In the genomic region with DNA sequence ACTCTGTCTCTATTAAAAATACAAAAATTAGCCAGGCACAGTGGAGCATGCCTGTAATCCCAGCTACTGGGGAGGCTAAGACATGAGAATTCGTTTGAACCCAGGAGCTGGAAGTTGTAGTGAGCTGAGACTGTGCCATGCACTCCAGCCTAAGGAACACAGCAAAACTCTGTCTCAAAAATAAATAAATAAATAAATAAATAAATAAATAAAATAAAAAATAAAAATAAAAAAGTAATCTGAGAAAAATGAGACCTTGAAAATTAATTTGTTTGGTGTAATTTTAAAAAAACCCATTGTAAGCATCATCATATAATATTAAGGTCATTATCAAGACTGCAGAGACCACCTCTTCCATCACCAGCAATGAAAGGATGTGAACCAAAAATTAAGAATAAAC, we compare ENCODE assay signal across 30 cellular contexts.
"Had no signal": no experiment of that assay in that cellular context is flagged by ENCODE, and none has a peak within 500 bp of the region (broad histone marks: within the 10 kb centered on the region; RNA-seq: fewer than 3 reads in every experiment).

No MANE protein-coding gene starts in this region.

- H3K27me3 Mint-ChIP-seq: naive thymus-derived CD4-positive, alpha-beta T cell; progenitor cell of endocrine pancreas; stimulated activated naive B cell treated with anti-CD40 and anti-IgM and Interleukin-4, amounts not matched to agents 10 μg/mL and 1 μg/mL and 100 μg/mL, for 72 hours; stimulated activated naive CD8-positive, alpha-beta T cell treated with anti-CD3 and anti-CD28 coated beads, Interleukin-15, Interleukin-2, amounts not matched to agents 100 ng/mL and 50 ng/mL, for 24 hours had no signal

- H3K4me1 ChIP-seq: parathyroid adenoma, psoas muscle, right lobe of liver, sigmoid colon, spleen, stomach, thyroid gland, tibial nerve, upper lobe of left lung, vagina had no signal

- H3K9me3 ChIP-seq: ovary, psoas muscle, right lobe of liver, sigmoid colon, spleen, stomach, thoracic aorta, thyroid gland, tibial nerve, upper lobe of left lung, vagina had no signal

- DNase-seq: naive thymus-derived CD4-positive, alpha-beta T cell; natural killer cell; occipital lobe; ovary; posterior cingulate gyrus; psoas muscle; right cardiac atrium; right lobe of liver; sigmoid colon; small intestine; spleen; stimulated activated CD4-positive, alpha-beta T cell treated with anti-CD3 and anti-CD28 coated beads, Interleukin-12 subunit alpha, Interleukin-12 subunit beta, amount 100 ng/mL, for 4 hours; stimulated activated CD4-positive, alpha-beta T cell treated with anti-CD3 and anti-CD28 coated beads, Interleukin-1b, Interleukin-23, amount 100 ng/mL, for 48 hours; stimulated activated CD4-positive, alpha-beta T cell treated with anti-CD3 and anti-CD28 coated beads, Interleukin-4, amount 100 ng/mL, for 1 hour; stimulated activated naive B cell treated with anti-CD40 and anti-IgM and Interleukin-4, amounts not matched to agents 10 μg/mL and 1 μg/mL and 100 μg/mL, for 72 hours; stimulated activated naive CD4-positive, alpha-beta T cell treated with Interleukin-2 at 50 U/mL for 16 hours; stomach; thyroid gland; trophoblast cell; upper lobe of left lung had no signal

- H3K27ac Mint-ChIP-seq: naive thymus-derived CD4-positive, alpha-beta T cell; natural killer cell; nephron; neural progenitor cell; progenitor cell of endocrine pancreas; stimulated activated effector memory CD8-positive, alpha-beta T cell treated with anti-CD3 and anti-CD28 coated beads, Interleukin-12 subunit alpha, Interleukin-12 subunit beta, amount 100 ng/mL, for 72 hours; stimulated activated naive B cell treated with anti-CD40 and anti-IgM and Interleukin-4, amounts not matched to agents 10 μg/mL and 1 μg/mL and 100 μg/mL, for 72 hours; stimulated activated naive CD8-positive, alpha-beta T cell treated with anti-CD3 and anti-CD28 coated beads, Interleukin-15, Interleukin-2, amounts not matched to agents 100 ng/mL and 50 ng/mL, for 24 hours had no signal

- H3K4me3 Mint-ChIP-seq: naive thymus-derived CD4-positive, alpha-beta T cell; natural killer cell; nephron; neural progenitor cell; stimulated activated effector memory CD8-positive, alpha-beta T cell treated with anti-CD3 and anti-CD28 coated beads, Interleukin-12 subunit alpha, Interleukin-12 subunit beta, amount 100 ng/mL, for 72 hours; stimulated activated naive B cell treated with anti-CD40 and anti-IgM and Interleukin-4, amounts not matched to agents 10 μg/mL and 1 μg/mL and 100 μg/mL, for 72 hours; stimulated activated naive CD8-positive, alpha-beta T cell treated with anti-CD3 and anti-CD28 coated beads, Interleukin-15, Interleukin-2, amounts not matched to agents 100 ng/mL and 50 ng/mL, for 24 hours had no signal

- H3K4me1 Mint-ChIP-seq: naive thymus-derived CD4-positive, alpha-beta T cell; natural killer cell; nephron; stimulated activated effector memory CD8-positive, alpha-beta T cell treated with anti-CD3 and anti-CD28 coated beads, Interleukin-12 subunit alpha, Interleukin-12 subunit beta, amount 100 ng/mL, for 72 hours; stimulated activated naive B cell treated with anti-CD40 and anti-IgM and Interleukin-4, amounts not matched to agents 10 μg/mL and 1 μg/mL and 100 μg/mL, for 72 hours had no signal

- H3K27ac ChIP-seq: neural progenitor cell, ovary, parathyroid adenoma, psoas muscle, right lobe of liver, sigmoid colon, spleen, stomach, thoracic aorta, thyroid gland, tibial nerve, upper lobe of left lung, vagina had no signal

- H3K36me3 ChIP-seq: neural progenitor cell, ovary, right lobe of liver, sigmoid colon, spleen, stomach, thoracic aorta, thyroid gland, tibial nerve, upper lobe of left lung, vagina had no signal

- FAIRE-seq: small intestine, urothelium cell line had no signal

- H3K36me3 Mint-ChIP-seq: naive thymus-derived CD4-positive, alpha-beta T cell; natural killer cell; neural progenitor cell; stimulated activated effector memory CD8-positive, alpha-beta T cell treated with anti-CD3 and anti-CD28 coated beads, Interleukin-12 subunit alpha, Interleukin-12 subunit beta, amount 100 ng/mL, for 72 hours; stimulated activated naive B cell treated with anti-CD40 and anti-IgM and Interleukin-4, amounts not matched to agents 10 μg/mL and 1 μg/mL and 100 μg/mL, for 72 hours had no signal

- H3K9me3 Mint-ChIP-seq: nephron, neural progenitor cell had no signal

- ATAC-seq: naive thymus-derived CD4-positive, alpha-beta T cell; natural killer cell; psoas muscle; right cardiac atrium; right lobe of liver; stimulated activated effector memory CD8-positive, alpha-beta T cell treated with anti-CD3 and anti-CD28 coated beads, Interleukin-12 subunit alpha, Interleukin-12 subunit beta, amount 100 ng/mL, for 72 hours; stimulated activated naive B cell treated with anti-CD40 and anti-IgM and Interleukin-4, amounts not matched to agents 10 μg/mL and 1 μg/mL and 100 μg/mL, for 72 hours had no signal

- H3K4me3 ChIP-seq: neural progenitor cell, ovary, psoas muscle, right lobe of liver, sigmoid colon, spleen, stomach, thoracic aorta, thyroid gland, tibial nerve, upper lobe of left lung, vagina had no signal
